In the genomic region with DNA sequence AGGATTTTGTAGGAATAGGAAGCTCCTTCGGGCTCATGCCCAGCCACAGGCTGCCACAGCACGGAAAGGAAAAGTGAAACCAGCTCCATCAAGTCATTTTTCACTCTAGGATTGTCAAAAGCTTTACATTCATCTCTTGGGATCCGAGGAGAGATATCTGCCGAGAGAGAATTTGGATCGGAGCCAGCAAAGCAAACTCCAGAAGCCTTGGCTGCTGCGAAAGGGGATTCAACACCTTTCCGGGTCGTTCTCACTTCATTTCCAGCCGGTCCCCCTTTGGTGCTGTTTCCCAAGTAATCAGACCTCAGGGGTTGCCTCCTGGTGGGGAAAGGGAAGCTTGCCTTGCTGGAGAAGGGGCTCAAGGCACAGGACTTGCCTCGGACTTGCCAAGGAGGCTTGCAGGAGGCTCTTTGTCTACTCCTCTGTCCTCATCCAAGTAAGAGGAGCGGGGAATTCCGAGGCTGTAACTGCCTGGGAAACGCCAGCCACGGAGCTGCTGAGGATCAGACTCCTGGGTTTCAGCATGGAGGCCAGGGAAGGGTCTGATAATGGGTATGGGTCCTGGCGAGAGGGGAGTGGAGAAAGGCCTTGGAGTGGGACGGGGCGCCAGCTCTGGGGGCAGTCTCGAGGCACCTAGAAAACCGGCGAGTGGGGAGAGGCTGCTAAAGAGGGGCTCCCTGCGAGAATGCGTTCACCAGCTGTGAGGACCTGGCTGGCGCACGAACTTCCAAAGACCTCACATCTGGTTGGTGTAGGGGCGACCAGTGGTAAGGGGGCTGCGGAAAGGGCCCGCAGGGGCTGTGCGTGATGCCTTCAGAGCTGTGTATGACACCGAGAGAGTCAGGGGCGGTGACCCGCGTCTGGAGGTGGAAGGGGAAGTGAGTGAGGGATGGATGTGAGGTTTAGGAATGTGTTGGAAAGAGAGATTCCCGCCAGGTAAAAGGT, we compare ENCODE assay signal across 9 cellular contexts. TPM values are rescaled to one million over a fixed set of nuclear protein-coding genes. Genes with fewer than 3 reads are reported as not detected.
DNase-seq lines count a peak whose midpoint lies in the region; ATAC-seq and TF ChIP-seq lines count a peak whose summit lies in the region.
"Had no signal": no experiment of that assay in that cellular context is flagged by ENCODE, and none has a peak within 500 bp of the region (broad histone marks: within the 10 kb centered on the region; RNA-seq: fewer than 3 reads in every experiment).

No MANE protein-coding gene starts in this region.

- dilution Hi-C loops in IMR-90 (cut with HindIII; ENCODE audit: low sequenced_read_pairs, unreplicated experiment) = no loop called here

- H3K4ac ChIP-seq in IMR-90 (ENCODE audit: low read depth, low read length) = peak overlapping the region; percentile 39

- H4K5ac ChIP-seq in IMR-90 (ENCODE audit: low read depth, low read length) = peak overlapping the region; percentile 66

- H2AK5ac ChIP-seq in IMR-90 (ENCODE audit: low read depth, low read length) = peak overlapping the region; percentile 24; the same call in 1 of the 2 replicates

- 1% methylated on average over 9 of the region's 33 CpGs; no CpG with 5 or more reads in 1 of the 2 experiments for WGBS in IMR-90 (ENCODE audit: extremely low coverage in 2 of 2, insufficient read length in 1 of 2), 2 experiments
- 1 to 2% methylated on average over 33 of the region's 33 CpGs for WGBS in esophagus, 2 donors
- WGBS in tibial nerve, 2 donors = 0 to 1% methylated on average over 32 to 33 of the region's 33 CpGs

- peak in 1 of 2 donors; percentile 30 for TF ChIP-seq EP300 in tibial nerve (IDR thresholded peaks at IDR 0.05)

- no peaks in the 10 kb centered on the region for H3K79me1 ChIP-seq in IMR-90 (ENCODE audit: low read depth in 1 of 2, low read length in 2 of 2)

- peak overlapping the region; percentile 37 for H3K23ac ChIP-seq in IMR-90 (ENCODE audit: low read depth, low read length)

- H3K27me3 ChIP-seq in IMR-90 (ENCODE audit: control insufficient read depth, insufficient read depth, low read length) (peaks cover 38% of the 10 kb centered on the region), esophagus (ENCODE audit: control insufficient read depth in 1 of 2, insufficient read depth in 2 of 2, low read length in 2 of 2) (no peaks in the 10 kb centered on the region), mucosa of rectum (ENCODE audit: control insufficient read depth in 2 of 2, insufficient read depth in 2 of 2, low read length in 2 of 2) (no peaks in the 10 kb centered on the region), tibial nerve (no peaks in the 10 kb centered on the region)

- H3K4me1 ChIP-seq in IMR-90 (ENCODE audit: control insufficient read depth, insufficient read depth, low read length) = peaks cover 6% of the 10 kb centered on the region; the same call in 1 of the 2 replicates
- H3K4me1 ChIP-seq in esophagus (ENCODE audit: control insufficient read depth in 2 of 2, insufficient read depth in 2 of 2, low read length in 1 of 2) = peaks cover 0 to 3% of the 10 kb centered on the region in 2 donors
- H3K4me1 ChIP-seq in mucosa of rectum (ENCODE audit: control insufficient read depth in 2 of 2, insufficient read depth in 2 of 2, low read length in 2 of 2) = peaks cover 4 to 12% of the 10 kb centered on the region in 2 donors
- H3K4me1 ChIP-seq in tibial nerve = peaks cover 0 to 20% (median 8%) of the 10 kb centered on the region in 4 donors

- H3K4me2 ChIP-seq in IMR-90 (ENCODE audit: low read depth, low read length) = peak overlapping the region; percentile 93

- peak overlapping the region; percentile 57; the same call in 1 of the 2 replicates for H4K91ac ChIP-seq in IMR-90 (ENCODE audit: insufficient read depth, low read depth, low read length)

- peak overlapping the region; percentile 67 for H2AK9ac ChIP-seq in IMR-90 (replicated peaks; ENCODE audit: low read depth, low read length, poor library complexity)

- peak overlapping the region; percentile 86 for H2AFZ ChIP-seq in IMR-90 (replicated peaks; ENCODE audit: low read length, poor library complexity)

- H3K36me3 ChIP-seq in IMR-90 (ENCODE audit: control insufficient read depth, insufficient read depth, low read length) (no peaks in the 10 kb centered on the region), esophagus (ENCODE audit: control insufficient read depth in 2 of 2, insufficient read depth in 2 of 2, low read length in 1 of 2) (no peaks in the 10 kb centered on the region), mucosa of rectum (ENCODE audit: control insufficient read depth in 2 of 2, insufficient read depth in 2 of 2, low read length in 2 of 2) (no peaks in the 10 kb centered on the region), tibial nerve (no peaks in the 10 kb centered on the region)

- DNase-seq in Caki2 (ENCODE audit: low read depth) (peak; percentile 18), IMR-90 (peak; percentile 67), tibial nerve (ENCODE audit: low spot score in 2 of 2) (peak in 1 of 2 donors; percentile 39)
- peak; percentile 9 to 23 for DNase-seq in activated CD4-positive, alpha-beta T cell treated with anti-CD3 and anti-CD28 coated beads, Interleukin-2, amount 50 U/mL, for 48 hours

- intact Hi-C loops in IMR-90 (cut with micrococcal nuclease) = no loop called here

- peak overlapping the region; percentile 36 for H2BK120ac ChIP-seq in IMR-90 (ENCODE audit: low read depth, low read length)

- H3K27ac ChIP-seq in IMR-90 (ENCODE audit: insufficient read depth, low read length) = 0 out of 2 replicates have a peak overlapping the region, but pooled peaks have one; percentile 20
- peak overlapping the region; percentile 20 to 48 for H3K27ac ChIP-seq in esophagus (ENCODE audit: low read depth in 2 of 2, low read length in 1 of 2)
- H3K27ac ChIP-seq in mucosa of rectum (ENCODE audit: low read depth in 2 of 2, low read length in 2 of 2) = peak overlapping the region; percentile 49 to 69
- peak overlapping the region; percentile 68 to 83 (median 76) for H3K27ac ChIP-seq in tibial nerve

- CTCF ChIA-PET in IMR-90 (lab: Yijun Ruan, JAX) = interaction anchor here (0.6 to 1.2 kb wide), 2 partner anchors 12 to 679 kb away, joined by 3 read pairs; no protein-coding TSS in a partner anchor

- in situ Hi-C loops in Caki2 (cut with HindIII; ENCODE audit: low pct_unique_long_range_greater_than_20kb, low sequenced_read_pairs) = no loop called here
- in situ Hi-C loops in IMR-90 (cut with MboI; ENCODE audit: low sequenced_read_pairs) = no loop called here

- TF ChIP-seq RAD21 in IMR-90 (IDR thresholded peaks at IDR 0.05; ENCODE audit: low read length) = no peak

- peak overlapping the region; percentile 49 for H3K9ac ChIP-seq in IMR-90 (ENCODE audit: low read depth, low read length)
- peak overlapping the region; percentile 78 to 86 for H3K9ac ChIP-seq in mucosa of rectum (ENCODE audit: low read depth in 1 of 2, low read length in 2 of 2)

- peak overlapping the region; percentile 38; the same call in 1 of the 2 replicates for H2BK20ac ChIP-seq in IMR-90 (ENCODE audit: low read depth, low read length)

- H4K8ac ChIP-seq in IMR-90 (ENCODE audit: low read depth in 2 of 2, low read length in 2 of 2) = peak overlapping the region; percentile 37 to 82

- H2BK15ac ChIP-seq in IMR-90 (ENCODE audit: low read depth, low read length) = peak overlapping the region; percentile 56; the same call in 1 of the 3 replicates

- peak overlapping the region; percentile 16 for H2BK5ac ChIP-seq in IMR-90 (ENCODE audit: low read depth, low read length, poor library complexity, severe bottlenecking)

- peak; percentile 75 for ATAC-seq in IMR-90 (ENCODE audit: low read depth)
- no peak for ATAC-seq in GM21619 (IDR thresholded peaks at IDR 0.05; ENCODE audit: unreplicated experiment)
- ATAC-seq in HG03520 (IDR thresholded peaks at IDR 0.05; ENCODE audit: unreplicated experiment) = no peak

- peak overlapping the region; percentile 73 for H3K18ac ChIP-seq in IMR-90 (ENCODE audit: low read depth, low read length)

- H3K4me3 ChIP-seq in IMR-90 (ENCODE audit: insufficient read depth, low read depth, low read length) (peak overlapping the region; percentile 57), esophagus (ENCODE audit: low read depth in 1 of 2, low read length in 2 of 2) (peak overlapping the region; percentile 64 to 83), mucosa of rectum (ENCODE audit: low read length in 2 of 2) (peak overlapping the region; percentile 80 to 85), tibial nerve (peak overlapping the region; percentile 51 to 66 (median 63))

- no peak for TF ChIP-seq CTCF in IMR-90 (conservative IDR thresholded peaks at IDR 0.05; ENCODE audit: low read depth, low read length)
- peak in 1 of 5 experiments; percentile 24 for TF ChIP-seq CTCF in tibial nerve (IDR thresholded peaks at IDR 0.05)

- peak overlapping the region; percentile 59; the same call in 1 of the 2 replicates for H3K56ac ChIP-seq in IMR-90 (ENCODE audit: extremely low read depth, insufficient read depth, low read length)

- peak overlapping the region; percentile 62 for H3K14ac ChIP-seq in IMR-90 (replicated peaks; ENCODE audit: low read depth, low read length)

- no peaks in the 10 kb centered on the region; the same call in 1 of the 2 replicates for H3K9me1 ChIP-seq in IMR-90 (ENCODE audit: insufficient read depth, low read length)

- H3K9me3 ChIP-seq in IMR-90 (ENCODE audit: control insufficient read depth, insufficient read depth, low read length) = no peaks in the 10 kb centered on the region
- no peaks in the 10 kb centered on the region for H3K9me3 ChIP-seq in esophagus (ENCODE audit: control insufficient read depth in 2 of 2, insufficient read depth in 1 of 2, low read depth in 1 of 2, low read length in 1 of 2)
- H3K9me3 ChIP-seq in mucosa of rectum (ENCODE audit: control insufficient read depth in 2 of 2, low read length in 2 of 2) = no peaks in the 10 kb centered on the region
- no peaks in the 10 kb centered on the region for H3K9me3 ChIP-seq in tibial nerve

- POLR2A ChIA-PET in IMR-90 (lab: Charles Lee; ENCODE audit: unreplicated experiment) = no interaction called here

- BruUV-seq in IMR-90 (replicated peaks; lab: Mats Ljungman, UMichigan) = no TSS peak

- H4K20me1 ChIP-seq in IMR-90 (ENCODE audit: insufficient read depth, low read length) = no peaks in the 10 kb centered on the region

- TF ChIP-seq POLR2A in IMR-90 (IDR thresholded peaks at IDR 0.05; ENCODE audit: low read depth, low read length) = no peak
- TF ChIP-seq POLR2A in tibial nerve (IDR thresholded peaks at IDR 0.05) = no peak

RNA-seq across cellular contexts. Expression of a gene that starts 0.7 kb away (rescaled TPM):
- not detected in 2 replicates for total RNA-seq in Caki2 (2014; rRNA removed; shearing (Covaris generic); ENCODE audit: low replicate concordance)
- total RNA-seq in IMR-90 (2012; rRNA removed) = under 0.01 and 0.18 TPM in 2 replicates
- 0.17 and 0.19 TPM in 2 replicates for polyA plus RNA-seq in IMR-90 (2012; rRNA removed)
- polyA plus RNA-seq in IMR-90 (2012; cell fraction: cytosol; rRNA removed) = 0.14 and 0.22 TPM in 2 replicates
- 0.16 and 0.19 TPM in 2 replicates for polyA plus RNA-seq in IMR-90 (2012; cell fraction: nucleus; rRNA removed; ENCODE audit: low replicate concordance)
- 1 to 10 TPM; 2.1 to 3.3 TPM for polyA plus RNA-seq in esophagus
- total RNA-seq in tibial nerve = 1 to 10 TPM in 3 of 4 donors, under 1 TPM in 1; 0.60 to 9.2 (median 2.9) TPM

RNA-seq across cellular contexts. Expression of a gene that starts 50.1 kb away (rescaled TPM):
- not detected in 2 replicates for total RNA-seq in Caki2 (2014; rRNA removed; shearing (Covaris generic); ENCODE audit: low replicate concordance)
- total RNA-seq in IMR-90 (2012; rRNA removed) = not detected in 2 replicates
- polyA plus RNA-seq in IMR-90 (2012; rRNA removed) = not detected in 2 replicates
- polyA plus RNA-seq in IMR-90 (2012; cell fraction: cytosol; rRNA removed) = not detected in 2 replicates
- polyA plus RNA-seq in IMR-90 (2012; cell fraction: nucleus; rRNA removed; ENCODE audit: low replicate concordance) = not detected in 2 replicates
- polyA plus RNA-seq in esophagus = not detected
- not detected for total RNA-seq in tibial nerve
- total RNA-seq: subcutaneous adipose tissue had no signal

RNA-seq across cellular contexts. Expression of a gene that starts 55.9 kb away (rescaled TPM):
- total RNA-seq in Caki2 (2014; rRNA removed; shearing (Covaris generic); ENCODE audit: low replicate concordance) = 0.20 TPM in 1 of 2 replicates, not detected in the other
- not detected in 2 replicates for total RNA-seq in IMR-90 (2012; rRNA removed)
- polyA plus RNA-seq in IMR-90 (2012; rRNA removed) = not detected in 2 replicates
- polyA plus RNA-seq in IMR-90 (2012; cell fraction: cytosol; rRNA removed) = not detected in 2 replicates
- 0.04 TPM in 1 of 2 replicates, not detected in the other for polyA plus RNA-seq in IMR-90 (2012; cell fraction: nucleus; rRNA removed; ENCODE audit: low replicate concordance)
- not detected for polyA plus RNA-seq in esophagus
- total RNA-seq in tibial nerve = not detected
- total RNA-seq: subcutaneous adipose tissue had no signal

RNA-seq across cellular contexts. Expression of a gene that starts 56.0 kb away (rescaled TPM):
- total RNA-seq in Caki2 (2014; rRNA removed; shearing (Covaris generic); ENCODE audit: low replicate concordance) = 78.4 and 98.0 TPM in 2 replicates
- total RNA-seq in IMR-90 (2012; rRNA removed) (150 TPM in 2 replicates), tibial nerve (10 to 100 TPM; 48.6 to 64.9 (median 51.8) TPM)
- polyA plus RNA-seq in IMR-90 (2012; rRNA removed) (48.5 and 55.4 TPM in 2 replicates), esophagus (10 to 100 TPM; 16.6 to 18.5 TPM)
- 19.9 and 24.2 TPM in 2 replicates for polyA plus RNA-seq in IMR-90 (2012; cell fraction: cytosol; rRNA removed)
- polyA plus RNA-seq in IMR-90 (2012; cell fraction: nucleus; rRNA removed; ENCODE audit: low replicate concordance) = 7.4 and 32.8 TPM in 2 replicates

Comparison
In these comparisons a context has a peak if more than half of its experiments do, and no peak if none do; other contexts are left out.
1. H3K27ac ChIP-seq: peak in every context shown above with its lines; median percentile 76 in tibial nerve; 59 in mucosa of rectum; 34 in esophagus; 20 in IMR-90.